ENCODE assay signal across 20 cellular contexts in genomic region chr5:95440825-95441224, GRCh38. TPM values are rescaled to one million over a fixed set of nuclear protein-coding genes. Genes with fewer than 3 reads are reported as not detected.
"Had no signal": no experiment of that assay in that cellular context is flagged by ENCODE, and none has a peak within 500 bp of the region (broad histone marks: within the 10 kb centered on the region; RNA-seq: fewer than 3 reads in every experiment).

No MANE protein-coding gene starts in this region.

- DNase-seq: activated B cell treated with CpG ODN at 0.5 μM for 24 hours; activated CD4-positive, alpha-beta T cell treated with anti-CD3 and anti-CD28 coated beads, Interleukin-2, amount 10 ng/mL, durations not matched to agents 24 days and 14 days; activated CD8-positive, alpha-beta memory T cell treated with anti-CD3 and anti-CD28 coated beads for 24 hours; activated naive CD4-positive, alpha-beta T cell treated with anti-CD3 and anti-CD28 coated beads, Interleukin-2, amount 10 ng/mL, durations not matched to agents 7 days and 5 days; activated T-cell treated with anti-CD3 and anti-CD28 coated beads for 4 hours; adrenal gland; caudate nucleus; effector CD8-positive, alpha-beta T cell; left colon; naive B cell; pancreas; stimulated activated CD4-positive, alpha-beta T cell treated with anti-CD3 and anti-CD28 coated beads, Interleukin-4, amount 100 ng/mL, for 4 hours; stimulated activated naive CD8-positive, alpha-beta T cell treated with anti-CD3 and anti-CD28 coated beads, Interleukin-15, amount 100 ng/mL, for 72 hours; testis had no signal

- H3K27ac ChIP-seq: adrenal gland, coronary artery, epithelial cell of prostate, gastroesophageal sphincter, pancreas, testis had no signal

- H3K9me3 Mint-ChIP-seq: activated B cell treated with CpG ODN at 0.5 μM for 24 hours; activated CD4-positive, alpha-beta T cell treated with anti-CD3 and anti-CD28 coated beads, Interleukin-2, amount 10 ng/mL, durations not matched to agents 24 days and 14 days; activated naive CD4-positive, alpha-beta T cell treated with anti-CD3 and anti-CD28 coated beads, Interleukin-2, amount 10 ng/mL, durations not matched to agents 7 days and 5 days; activated T-helper 17 cell treated with anti-CD3 and anti-CD28 coated beads, Interleukin-2, amount 50 U/mL, for 72 hours; stimulated activated naive CD8-positive, alpha-beta T cell treated with anti-CD3 and anti-CD28 coated beads, Interleukin-15, amount 100 ng/mL, for 72 hours had no signal

- H3K36me3 ChIP-seq: adrenal gland, gastroesophageal sphincter, pancreas had no signal

- H3K9me3 ChIP-seq: adrenal gland, gastroesophageal sphincter, pancreas, testis had no signal

- H3K4me3 Mint-ChIP-seq: activated B cell treated with CpG ODN at 0.5 μM for 24 hours; activated CD4-positive, alpha-beta T cell treated with anti-CD3 and anti-CD28 coated beads, Interleukin-2, amount 10 ng/mL, durations not matched to agents 24 days and 14 days; activated naive CD4-positive, alpha-beta T cell treated with anti-CD3 and anti-CD28 coated beads, Interleukin-2, amount 10 ng/mL, durations not matched to agents 7 days and 5 days; activated T-helper 17 cell treated with anti-CD3 and anti-CD28 coated beads, Interleukin-2, amount 50 U/mL, for 72 hours; naive B cell; stimulated activated naive CD8-positive, alpha-beta T cell treated with anti-CD3 and anti-CD28 coated beads, Interleukin-15, amount 100 ng/mL, for 72 hours had no signal

- ATAC-seq: activated T-helper 17 cell treated with anti-CD3 and anti-CD28 coated beads, Interleukin-2, amount 50 U/mL, for 72 hours; gastroesophageal sphincter; left colon; pancreas; stimulated activated naive CD8-positive, alpha-beta T cell treated with anti-CD3 and anti-CD28 coated beads, Interleukin-15, amount 100 ng/mL, for 72 hours had no signal

- H3K36me3 Mint-ChIP-seq: activated naive CD4-positive, alpha-beta T cell treated with anti-CD3 and anti-CD28 coated beads, Interleukin-2, amount 10 ng/mL, durations not matched to agents 7 days and 5 days; naive B cell had no signal

- H3K27me3 Mint-ChIP-seq: stimulated activated naive CD8-positive, alpha-beta T cell treated with anti-CD3 and anti-CD28 coated beads, Interleukin-15, amount 100 ng/mL, for 72 hours had no signal

- H3K4me1 Mint-ChIP-seq: activated B cell treated with CpG ODN at 0.5 μM for 24 hours; activated CD4-positive, alpha-beta T cell treated with anti-CD3 and anti-CD28 coated beads, Interleukin-2, amount 10 ng/mL, durations not matched to agents 24 days and 14 days; activated naive CD4-positive, alpha-beta T cell treated with anti-CD3 and anti-CD28 coated beads, Interleukin-2, amount 10 ng/mL, durations not matched to agents 7 days and 5 days; activated T-helper 17 cell treated with anti-CD3 and anti-CD28 coated beads, Interleukin-2, amount 50 U/mL, for 72 hours; stimulated activated naive CD8-positive, alpha-beta T cell treated with anti-CD3 and anti-CD28 coated beads, Interleukin-15, amount 100 ng/mL, for 72 hours had no signal

- H3K4me1 ChIP-seq: adrenal gland, gastroesophageal sphincter, pancreas, testis had no signal

- H3K27me3 ChIP-seq: adrenal gland, gastroesophageal sphincter, pancreas, testis had no signal

- H3K27ac Mint-ChIP-seq: activated B cell treated with CpG ODN at 0.5 μM for 24 hours; activated CD4-positive, alpha-beta T cell treated with anti-CD3 and anti-CD28 coated beads, Interleukin-2, amount 10 ng/mL, durations not matched to agents 24 days and 14 days; activated naive CD4-positive, alpha-beta T cell treated with anti-CD3 and anti-CD28 coated beads, Interleukin-2, amount 10 ng/mL, durations not matched to agents 7 days and 5 days; activated T-helper 17 cell treated with anti-CD3 and anti-CD28 coated beads, Interleukin-2, amount 50 U/mL, for 72 hours; naive B cell; stimulated activated naive CD8-positive, alpha-beta T cell treated with anti-CD3 and anti-CD28 coated beads, Interleukin-15, amount 100 ng/mL, for 72 hours had no signal

- H3K4me3 ChIP-seq: adrenal gland, coronary artery, gastroesophageal sphincter, lung, pancreas, testis had no signal

RNA-seq across cellular contexts. Expression of gene FAM81B, which starts 49.7 kb away (rescaled TPM):
- total RNA-seq: activated B cell treated with CpG ODN at 0.5 μM for 24 hours; activated CD4-positive, alpha-beta T cell treated with anti-CD3 and anti-CD28 coated beads, Interleukin-2, amount 10 ng/mL, durations not matched to agents 24 days and 14 days; activated T-helper 17 cell treated with anti-CD3 and anti-CD28 coated beads, Interleukin-2, amount 50 U/mL, for 72 hours; gastroesophageal sphincter; left colon; renal cortical epithelial cell had no signal
